ENCODE assay signal across 13 cellular contexts in the genomic region with DNA sequence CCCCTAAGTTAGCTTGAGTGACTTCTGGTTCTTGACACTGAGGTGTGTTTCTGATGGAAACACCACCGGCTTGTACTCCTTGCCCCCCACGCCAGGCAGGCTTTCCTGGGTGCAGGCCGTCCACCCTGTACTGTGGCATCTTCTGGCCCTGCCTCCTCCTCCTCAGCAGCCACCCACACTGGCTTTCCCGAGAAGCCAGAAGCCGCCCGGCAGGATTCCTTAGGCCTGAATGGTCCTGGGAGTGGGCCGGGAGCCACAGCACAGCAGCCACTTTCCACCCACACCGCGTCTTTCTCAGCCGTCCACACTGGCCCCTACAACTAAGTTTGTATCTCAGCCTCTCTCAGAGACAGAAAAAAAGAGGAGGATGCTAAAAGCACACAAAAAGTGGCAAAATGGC. TPM values are rescaled to one million over a fixed set of nuclear protein-coding genes. Genes with fewer than 3 reads are reported as not detected.
DNase-seq lines count a peak whose midpoint lies in the region; ATAC-seq and TF ChIP-seq lines count a peak whose summit lies in the region.
"Had no signal": no experiment of that assay in that cellular context is flagged by ENCODE, and none has a peak within 500 bp of the region (broad histone marks: within the 10 kb centered on the region; RNA-seq: fewer than 3 reads in every experiment).

No MANE protein-coding gene starts in this region.

- no peaks in the 10 kb centered on the region for H3K27me3 Mint-ChIP-seq in activated CD4-positive, alpha-beta T cell treated with anti-CD3 and anti-CD28 coated beads, Interleukin-2, amount 10 ng/mL, durations not matched to agents 7 days and 5 days

- 48 to 59% methylated on average over 10 of the region's 10 CpGs for WGBS in tibial nerve, 2 donors

- H3K36me3 ChIP-seq in breast epithelium (no peaks in the 10 kb centered on the region), left lung (no peaks in the 10 kb centered on the region), tibial nerve (no peaks in the 10 kb centered on the region)

- H3K9me3 ChIP-seq in breast epithelium (no peaks in the 10 kb centered on the region), left lung (no peaks in the 10 kb centered on the region), tibial nerve (no peaks in the 10 kb centered on the region)

- H3K4me3 ChIP-seq in breast epithelium (peak overlapping the region in 1 of 3 donors; percentile 11), left lung (no peak overlapping the region), tibial nerve (no peak overlapping the region)

- no peak overlapping the region for H3K4me3 Mint-ChIP-seq in activated CD4-positive, alpha-beta T cell treated with anti-CD3 and anti-CD28 coated beads, Interleukin-2, amount 10 ng/mL, durations not matched to agents 7 days and 5 days

- H3K27ac Mint-ChIP-seq in activated CD4-positive, alpha-beta T cell treated with anti-CD3 and anti-CD28 coated beads, Interleukin-2, amount 10 ng/mL, durations not matched to agents 7 days and 5 days, result peak overlapping the region; percentile 77

- POLR2A ChIA-PET in activated CD4-positive, alpha-beta T cell treated with anti-CD3 and anti-CD28 coated beads, Interleukin-2, amount 10 ng/mL, durations not matched to agents 7 days and 5 days (lab: Charles Lee), result interaction anchor here (0.6 kb wide), 1 partner anchor 71 kb away, joined by 3 read pairs; no protein-coding TSS in a partner anchor
- POLR2A ChIA-PET in GM10248 (lab: Yijun Ruan, JAX), result interaction anchor here (0.7 kb wide), 1 partner anchor 18 kb away, joined by 3 read pairs; no protein-coding TSS in a partner anchor

- H3K9me3 Mint-ChIP-seq in activated CD4-positive, alpha-beta T cell treated with anti-CD3 and anti-CD28 coated beads, Interleukin-2, amount 10 ng/mL, durations not matched to agents 7 days and 5 days, result no peaks in the 10 kb centered on the region

- no peaks in the 10 kb centered on the region for H3K36me3 Mint-ChIP-seq in activated CD4-positive, alpha-beta T cell treated with anti-CD3 and anti-CD28 coated beads, Interleukin-2, amount 10 ng/mL, durations not matched to agents 7 days and 5 days (ENCODE audit: low read depth)

- TF ChIP-seq CTCF in breast epithelium (IDR thresholded peaks at IDR 0.05) (no peak), left lung (IDR thresholded peaks at IDR 0.05) (no peak), tibial nerve (IDR thresholded peaks at IDR 0.05) (no peak), GM10248 (IDR thresholded peaks at IDR 0.05; ENCODE audit: control extremely low read depth, extremely low read depth, low read depth, missing control alignments) (no peak)

- intact Hi-C loops in breast epithelium (cut with DNase I; ENCODE audit: low total_unique reads) (no loop called here), left lung (cut with DNase I) (no loop called here)

- ATAC-seq in left lung, result peak; percentile 76
- no peak for ATAC-seq in GM21515 (IDR thresholded peaks at IDR 0.05; ENCODE audit: unreplicated experiment)
- ATAC-seq in HG02981 (IDR thresholded peaks at IDR 0.05; ENCODE audit: unreplicated experiment), result no peak

- H3K27ac ChIP-seq in breast epithelium (peak overlapping the region; percentile 85 to 94), left lung (peak overlapping the region; percentile 67 to 90), tibial nerve (peak overlapping the region; percentile 42 to 92 (median 66))
- H3K27ac ChIP-seq: 22Rv1 had no signal

- DNase-seq in activated CD4-positive, alpha-beta T cell treated with anti-CD3 and anti-CD28 coated beads, Interleukin-2, amount 10 ng/mL, durations not matched to agents 7 days and 5 days, result no peak
- no peak for DNase-seq in activated CD4-positive, alpha-beta T cell treated with anti-CD3 and anti-CD28 coated beads for 4 hours
- DNase-seq in breast epithelium (ENCODE audit: low spot score in 2 of 2), result peak; percentile 80 to 85
- DNase-seq in left lung, result peak; percentile 78 to 89
- DNase-seq in tibial nerve (ENCODE audit: low spot score in 2 of 2), result no peak
- no peak for DNase-seq in GM10248 (ENCODE audit: extremely low spot score)
- DNase-seq: activated CD4-positive, alpha-beta T cell treated with anti-CD3 and anti-CD28 coated beads for 1 hour; DND-41; midbrain; NCI-H2081 treated with DMSO at 0.1 percent for 48 hours had no signal

- H3K4me1 ChIP-seq in breast epithelium, result peaks cover 0 to 8% of the 10 kb centered on the region in 2 donors
- peaks cover 8 to 36% of the 10 kb centered on the region in 2 donors for H3K4me1 ChIP-seq in left lung
- H3K4me1 ChIP-seq in tibial nerve, result peaks cover 0 to 37% (median 11%) of the 10 kb centered on the region in 4 donors

- TF ChIP-seq POLR2A in breast epithelium (IDR thresholded peaks at IDR 0.05) (no peak), tibial nerve (IDR thresholded peaks at IDR 0.05) (no peak)

- peak in 1 of 2 donors; percentile 28 for TF ChIP-seq EP300 in tibial nerve (IDR thresholded peaks at IDR 0.05)

- CTCF ChIA-PET in activated CD4-positive, alpha-beta T cell treated with anti-CD3 and anti-CD28 coated beads, Interleukin-2, amount 10 ng/mL, durations not matched to agents 7 days and 5 days (lab: Charles Lee), result interaction anchor here (0.7 to 2.9 kb wide), 6 partner anchors 12 to 32 kb away, joined by 3 to 13 read pairs (median 3); partner anchors contain the start of genes SLC66A2 and TXNL4A
- CTCF ChIA-PET in GM10248 (lab: Yijun Ruan, JAX), result interaction anchor here (1.0 to 4.3 kb wide), 4 partner anchors 11 to 33 kb away, joined by 3 to 25 read pairs (median 7); partner anchors contain the start of genes SLC66A2 and TXNL4A

- H3K27me3 ChIP-seq in breast epithelium (no peaks in the 10 kb centered on the region), left lung (peaks cover 0 to 11% of the 10 kb centered on the region in 2 donors), tibial nerve (peaks cover 0 to 6% of the 10 kb centered on the region in 2 donors)

- peaks cover 50% of the 10 kb centered on the region for H3K4me1 Mint-ChIP-seq in activated CD4-positive, alpha-beta T cell treated with anti-CD3 and anti-CD28 coated beads, Interleukin-2, amount 10 ng/mL, durations not matched to agents 7 days and 5 days

RNA-seq across cellular contexts. Expression of gene HSBP1L1, which starts 2.1 kb away (rescaled TPM):
- 10 to 100 TPM in 1 of 2 experiments, 1 to 10 TPM in 1; 7.2 to 11.5 TPM for total RNA-seq in activated CD4-positive, alpha-beta T cell treated with anti-CD3 and anti-CD28 coated beads, Interleukin-2, amount 10 ng/mL, durations not matched to agents 7 days and 5 days
- 10 to 100 TPM; 24.6 to 42.1 (median 38.3) TPM for total RNA-seq in breast epithelium
- total RNA-seq in left lung, result 10 to 100 TPM; 23.1 to 38.5 TPM
- total RNA-seq in tibial nerve, result 10 to 100 TPM; 18.0 to 35.4 (median 29.7) TPM

RNA-seq across cellular contexts. Expression of gene SLC66A2, which starts 10.9 kb away (rescaled TPM):
- total RNA-seq in activated CD4-positive, alpha-beta T cell treated with anti-CD3 and anti-CD28 coated beads, Interleukin-2, amount 10 ng/mL, durations not matched to agents 7 days and 5 days, result 10 to 100 TPM; 28.3 to 34.6 TPM
- total RNA-seq in breast epithelium (100 to 1,000 TPM in 1 of 3 donors, 10 to 100 TPM in 2; 45.2 to 141 (median 65.9) TPM), left lung (10 to 100 TPM; 44.8 to 69.8 TPM), tibial nerve (100 to 1,000 TPM; 112 to 361 (median 222) TPM)

RNA-seq across cellular contexts. Expression of gene TXNL4A, which starts 26.1 kb away (rescaled TPM):
- total RNA-seq in activated CD4-positive, alpha-beta T cell treated with anti-CD3 and anti-CD28 coated beads, Interleukin-2, amount 10 ng/mL, durations not matched to agents 7 days and 5 days, result 100 to 1,000 TPM; 131 TPM
- total RNA-seq in breast epithelium (10 to 100 TPM; 21.4 to 39.2 (median 23.9) TPM), left lung (100 to 1,000 TPM in 1 of 2 donors, 10 to 100 TPM in 1; 82.7 to 106 TPM), tibial nerve (10 to 100 TPM; 19.0 to 34.9 (median 32.5) TPM)

Comparison
In these comparisons a context has a peak if more than half of its experiments do, and no peak if none do; other contexts are left out.
1. DNase-seq: peak in breast epithelium (2 of 2) and left lung (2 of 2); none in activated CD4-positive, alpha-beta T cell treated with anti-CD3 and anti-CD28 coated beads, Interleukin-2, amount 10 ng/mL, durations not matched to agents 7 days and 5 days (single experiment), activated CD4-positive, alpha-beta T cell treated with anti-CD3 and anti-CD28 coated beads for 4 hours (0 of 2), tibial nerve (0 of 2) and GM10248 (single experiment).
2. Peak in every context shown above with its lines, with median percentiles within 50 percentile points of each other: H3K27ac ChIP-seq.